In the genomic region with DNA sequence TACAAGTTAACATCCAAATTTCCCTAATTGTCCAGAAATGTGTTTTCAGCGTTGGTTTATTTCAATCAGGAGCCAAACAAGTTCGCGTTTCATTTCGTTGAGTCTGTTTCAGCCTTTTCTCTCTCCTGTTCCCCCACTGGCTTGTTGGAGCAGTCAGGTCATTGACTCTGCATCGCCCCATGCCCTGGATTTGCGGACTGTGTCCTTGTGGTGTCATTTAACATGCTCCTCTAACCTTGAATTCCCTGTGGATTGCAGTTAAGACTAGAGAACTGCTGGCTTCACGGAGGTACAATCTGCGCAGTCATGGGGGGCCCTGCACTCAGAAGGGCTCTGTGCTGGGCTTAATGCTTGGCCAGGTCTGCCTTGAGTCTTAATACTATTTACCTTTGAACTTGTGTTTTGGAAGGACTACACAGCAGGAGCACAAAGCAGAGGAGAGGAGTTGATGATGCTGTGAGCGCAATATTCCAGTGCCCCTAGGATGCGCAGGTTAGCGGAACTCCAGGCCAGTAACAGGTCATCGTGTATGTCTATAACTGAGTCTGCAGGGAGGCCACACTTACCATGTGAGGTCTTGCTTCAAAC, we compare ENCODE assay signal across 17 cellular contexts. TPM values are rescaled to one million over a fixed set of nuclear protein-coding genes. Genes with fewer than 3 reads are reported as not detected.
DNase-seq lines count a peak whose midpoint lies in the region; ATAC-seq, FAIRE-seq and TF ChIP-seq lines count a peak whose summit lies in the region.
"Had no signal": no experiment of that assay in that cellular context is flagged by ENCODE, and none has a peak within 500 bp of the region (broad histone marks: within the 10 kb centered on the region; RNA-seq: fewer than 3 reads in every experiment).

No MANE protein-coding gene starts in this region.

- H4K20me1 ChIP-seq in HepG2 (ENCODE audit: insufficient read depth, low read length): no peaks in the 10 kb centered on the region
- H4K20me1 ChIP-seq: BLaER1 had no signal

- H3K4me3 ChIP-seq in HepG2 (replicated peaks in 1 of 3; ENCODE audit: insufficient read depth in 1 of 3, low read depth in 2 of 3, low read length in 3 of 3) (no peak overlapping the region), right lobe of liver (no peak overlapping the region)
- H3K4me3 ChIP-seq: A549, BLaER1 had no signal

- ATAC-seq in HepG2 (peak; percentile 62), right lobe of liver (no peak), T-cell (replicated peaks in 1 of 4) (no peak), GM18873 (IDR thresholded peaks at IDR 0.05; ENCODE audit: low FRiP score, unreplicated experiment) (no peak)
- ATAC-seq: A549 had no signal

- in situ Hi-C loops in HepG2 (cut with HindIII; ENCODE audit: extremely low pct_ligation_motif_present, low pct_unique_long_range_greater_than_20kb): no loop called here

- H3K27ac ChIP-seq in HepG2 (ENCODE audit: extremely low read length, insufficient read depth, low read length) (no peak overlapping the region), right lobe of liver (no peak overlapping the region)
- H3K27ac ChIP-seq: 22Rv1, A549, BLaER1 had no signal

- no peak overlapping the region for H2AFZ ChIP-seq in HepG2 (ENCODE audit: low read length)

- H3K4me1 Mint-ChIP-seq in chondrocyte (ENCODE audit: low read depth) (peaks cover 9% of the 10 kb centered on the region), nephron (peaks cover 26% of the 10 kb centered on the region), T-cell (peaks cover 5 to 10% (median 9%) of the 10 kb centered on the region in 3 donors)

- no peaks in the 10 kb centered on the region for H3K9me3 Mint-ChIP-seq in chondrocyte (ENCODE audit: low read depth)
- no peaks in the 10 kb centered on the region for H3K9me3 Mint-ChIP-seq in nephron
- H3K9me3 Mint-ChIP-seq in T-cell: no peaks in the 10 kb centered on the region
- H3K9me3 Mint-ChIP-seq: CD4-positive, alpha-beta memory T cell; H9 had no signal

- H3K79me2 ChIP-seq in HepG2 (ENCODE audit: insufficient read depth, low read length): no peaks in the 10 kb centered on the region

- no peak for TF ChIP-seq CTCF in HepG2 (CRISPR knock-in tag; IDR thresholded peaks at IDR 0.05)
- TF ChIP-seq CTCF in right lobe of liver (IDR thresholded peaks at IDR 0.05): no peak
- no peak for TF ChIP-seq CTCF in chondrocyte (IDR thresholded peaks at IDR 0.05)
- no peak for TF ChIP-seq CTCF in nephron (IDR thresholded peaks at IDR 0.05; ENCODE audit: unreplicated experiment in 3 of 3)

- H3K36me3 ChIP-seq in HepG2 (replicated peaks in 1 of 2; ENCODE audit: control insufficient read depth in 1 of 2, insufficient read depth in 2 of 2, low read length in 2 of 2) (no peaks in the 10 kb centered on the region), right lobe of liver (no peaks in the 10 kb centered on the region)
- H3K36me3 ChIP-seq: BLaER1 had no signal

- H3K9me3 ChIP-seq in HepG2 (ENCODE audit: low read length) (no peaks in the 10 kb centered on the region), right lobe of liver (no peaks in the 10 kb centered on the region)
- H3K9me3 ChIP-seq: A549, BLaER1 had no signal

- H3K27me3 Mint-ChIP-seq in chondrocyte (ENCODE audit: low read depth) (peaks cover 19% of the 10 kb centered on the region), nephron (ENCODE audit: low read depth) (no peaks in the 10 kb centered on the region), T-cell (peaks cover 15 to 22% of the 10 kb centered on the region in 2 donors)

- DNase-seq in HepG2 (ENCODE audit: low spot score): no peak
- DNase-seq in right lobe of liver: no peak
- peak; percentile 14 for DNase-seq in chondrocyte (ENCODE audit: low spot score)
- no peak for DNase-seq in T-cell
- no peak for DNase-seq in activated CD4-positive, alpha-beta T cell treated with anti-CD3 and anti-CD28 coated beads, Interleukin-2, amount 50 U/mL, for 1 hour
- DNase-seq: CD4-positive, alpha-beta memory T cell; DMS153; DMS79; GF-D8; H9 had no signal

- POLR2A ChIA-PET in HepG2 (lab: Yijun Ruan, JAX): no interaction called here
- POLR2A ChIA-PET in T-cell (lab: Charles Lee): no interaction called here

- intact Hi-C loops in HepG2 (cut with micrococcal nuclease; ENCODE audit: unreplicated experiment) (no loop called here), right lobe of liver (cut with DNase I) (no loop called here)

- H3K4me3 Mint-ChIP-seq in chondrocyte (ENCODE audit: unreplicated experiment) (no peak overlapping the region), nephron (no peak overlapping the region), T-cell (no peak overlapping the region)
- H3K4me3 Mint-ChIP-seq: CD14-positive monocyte; CD4-positive, alpha-beta memory T cell; H9 had no signal

- H3K36me3 Mint-ChIP-seq in chondrocyte (ENCODE audit: low read depth) (no peaks in the 10 kb centered on the region), nephron (ENCODE audit: low read depth) (no peaks in the 10 kb centered on the region), T-cell (no peaks in the 10 kb centered on the region)
- H3K36me3 Mint-ChIP-seq: CD14-positive monocyte had no signal

- WGBS in HepG2 (ENCODE audit: low lambda C conversion rate): 34% methylated on average over 12 of the region's 12 CpGs
- WGBS in right lobe of liver (ENCODE audit: insufficient coverage, low coverage, low lambda C conversion rate, missing lambda C conversion rate): 80% methylated on average over 10 of the region's 12 CpGs

- TF ChIP-seq EP300 in HepG2 (IDR thresholded peaks at IDR 0.05; ENCODE audit: low read depth in 2 of 2, low read length in 2 of 2) (no peak), HepG2 (CRISPR knock-in tag; IDR thresholded peaks at IDR 0.05; ENCODE audit: borderline replicate concordance) (no peak)

- no peak for TF ChIP-seq RAD21 in HepG2 (CRISPR knock-in tag; IDR thresholded peaks at IDR 0.05)

- CTCF ChIA-PET in HepG2 (lab: Yijun Ruan, JAX; ENCODE audit: low intra/inter-chr PET ratio, low total read pairs): no interaction called here
- CTCF ChIA-PET in T-cell (lab: Charles Lee): no interaction called here

- H3K9ac ChIP-seq in HepG2 (ENCODE audit: insufficient read depth, low read depth, low read length): no peak overlapping the region
- H3K9ac ChIP-seq: BLaER1 had no signal

- H3K27me3 ChIP-seq in HepG2 (ENCODE audit: control insufficient read depth in 1 of 2, insufficient read depth in 2 of 2, low read length in 2 of 2) (peaks cover 2 to 10% of the 10 kb centered on the region in 2 experiments; a peak in 2 of 5 replicates), right lobe of liver (no peaks in the 10 kb centered on the region)
- H3K27me3 ChIP-seq: BLaER1 had no signal

- TF ChIP-seq POLR2A in HepG2 (IDR thresholded peaks at IDR 0.05; ENCODE audit: insufficient read depth in 1 of 2, low read depth in 2 of 2, low read length in 2 of 2) (no peak), right lobe of liver (IDR thresholded peaks at IDR 0.05) (no peak)

- H3K4me1 ChIP-seq in HepG2 (ENCODE audit: insufficient read depth, low read length) (peaks cover 9% of the 10 kb centered on the region; the same call in 1 of the 2 replicates), right lobe of liver (no peaks in the 10 kb centered on the region)
- H3K4me1 ChIP-seq: A549 had no signal

- BruUV-seq in HepG2 (replicated peaks; lab: Mats Ljungman, UMichigan): no TSS peak

- no peak overlapping the region for H3K27ac Mint-ChIP-seq in chondrocyte (ENCODE audit: unreplicated experiment)
- H3K27ac Mint-ChIP-seq in nephron: peak overlapping the region; percentile 2 to 84 (median 23)
- no peak overlapping the region for H3K27ac Mint-ChIP-seq in T-cell
- H3K27ac Mint-ChIP-seq: CD14-positive monocyte; CD4-positive, alpha-beta memory T cell had no signal

- no peak overlapping the region for H3K4me2 ChIP-seq in HepG2 (ENCODE audit: low read depth, low read length)
- H3K4me2 ChIP-seq: A549, BLaER1 had no signal

- FAIRE-seq in HepG2 (lab: Jason Lieb, UNC): no peak
- FAIRE-seq: A549, H1 had no signal

TF ChIP-seq in HepG2, 621 proteins besides CTCF, POLR2A, EP300 and RAD21 (continues in another document):
- TF ChIP-seq ZMAT5 (CRISPR knock-in tag; IDR thresholded peaks at IDR 0.05; ENCODE audit: borderline replicate concordance, low read depth): no peak
- TF ChIP-seq, protein P1, sequence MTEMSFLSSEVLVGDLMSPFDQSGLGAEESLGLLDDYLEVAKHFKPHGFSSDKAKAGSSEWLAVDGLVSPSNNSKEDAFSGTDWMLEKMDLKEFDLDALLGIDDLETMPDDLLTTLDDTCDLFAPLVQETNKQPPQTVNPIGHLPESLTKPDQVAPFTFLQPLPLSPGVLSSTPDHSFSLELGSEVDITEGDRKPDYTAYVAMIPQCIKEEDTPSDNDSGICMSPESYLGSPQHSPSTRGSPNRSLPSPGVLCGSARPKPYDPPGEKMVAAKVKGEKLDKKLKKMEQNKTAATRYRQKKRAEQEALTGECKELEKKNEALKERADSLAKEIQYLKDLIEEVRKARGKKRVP (CRISPR knock-in tag; IDR thresholded peaks at IDR 0.05): no peak

RNA-seq across cellular contexts. Expression of gene TBC1D32, which starts 5.5 kb away (rescaled TPM):
- total RNA-seq in HepG2 (2016; rRNA removed; fragmentation: Illumina TruSeq; extraction: Trizol) (3.1 and 4.8 TPM in 2 replicates), right lobe of liver (1 to 10 TPM in 5 of 6 experiments, under 1 TPM in 1; 0.65 to 2.3 (median 1.7) TPM), chondrocyte (8.9 to 12.6 TPM (median 9.4 TPM) in 3 replicates), T-cell (10 to 100 TPM in 4 of 5 donors, 1 to 10 TPM in 1; 8.2 to 20.2 (median 10.7) TPM)
- 2.2 and 2.8 TPM in 2 replicates for total RNA-seq in HepG2 (2016; cell fraction: cytosol; rRNA removed; fragmentation: Illumina TruSeq; extraction: Trizol; ENCODE audit: low read depth)
- 3.0 and 4.1 TPM in 2 replicates for total RNA-seq in HepG2 (2016; cell fraction: insoluble cytoplasmic fraction; rRNA removed; fragmentation: Illumina TruSeq; extraction: Trizol)
- total RNA-seq in HepG2 (2016; cell fraction: membrane; rRNA removed; fragmentation: Illumina TruSeq; extraction: Trizol): 1.4 and 1.5 TPM in 2 replicates
- total RNA-seq in HepG2 (2016; cell fraction: nucleus; rRNA removed; fragmentation: Illumina TruSeq; extraction: Trizol): 17.0 and 19.3 TPM in 2 replicates
- 2.0 and 2.3 TPM in 2 replicates for polyA plus RNA-seq in HepG2 (2011; rRNA removed)
- polyA plus RNA-seq in HepG2 (2011; cell fraction: cytosol; rRNA removed): 0.15 and 0.81 TPM in 2 replicates
- polyA plus RNA-seq in HepG2 (2011; cell fraction: nucleus; rRNA removed): 4.6 and 5.0 TPM in 2 replicates
- 0.44 and 0.68 TPM in 2 replicates for polyA plus RNA-seq in HepG2 (2012)
- polyA plus RNA-seq in HepG2 (2016; cell fraction: cytosol; fragmentation: Illumina TruSeq; extraction: Trizol; ENCODE audit: low read depth): 0.09 and 0.20 TPM in 2 replicates
- 0.82 and 1.4 TPM in 2 replicates for polyA plus RNA-seq in HepG2 (2016; cell fraction: insoluble cytoplasmic fraction; fragmentation: Illumina TruSeq; extraction: Trizol; ENCODE audit: low read depth)
- polyA plus RNA-seq in HepG2 (2016; cell fraction: membrane; fragmentation: Illumina TruSeq; extraction: Trizol; ENCODE audit: low read depth): 0.22 and 0.29 TPM in 2 replicates
- 5.2 and 6.6 TPM in 2 replicates for polyA plus RNA-seq in HepG2 (2016; cell fraction: nucleus; fragmentation: Illumina TruSeq; extraction: Trizol; ENCODE audit: insufficient read depth, low read depth)
- 2.8 and 2.9 TPM in 2 replicates for polyA minus RNA-seq in HepG2 (2011; rRNA and poly(A)+ RNA removed; ENCODE audit: low replicate concordance)
- 0.49 and 1.1 TPM in 2 replicates for polyA minus RNA-seq in HepG2 (2011; cell fraction: cytosol; rRNA and poly(A)+ RNA removed)
- polyA minus RNA-seq in HepG2 (2011; cell fraction: nucleus; rRNA and poly(A)+ RNA removed): 20.1 and 28.6 TPM in 2 replicates

Comparison
In these comparisons a context has a peak if more than half of its experiments do, and no peak if none do; other contexts are left out.
1. H3K27ac Mint-ChIP-seq: peak in nephron (3 of 3); none in chondrocyte (single experiment) and T-cell (0 of 2).